ENCODE assay signal across 1 cellular context in the genomic region with DNA sequence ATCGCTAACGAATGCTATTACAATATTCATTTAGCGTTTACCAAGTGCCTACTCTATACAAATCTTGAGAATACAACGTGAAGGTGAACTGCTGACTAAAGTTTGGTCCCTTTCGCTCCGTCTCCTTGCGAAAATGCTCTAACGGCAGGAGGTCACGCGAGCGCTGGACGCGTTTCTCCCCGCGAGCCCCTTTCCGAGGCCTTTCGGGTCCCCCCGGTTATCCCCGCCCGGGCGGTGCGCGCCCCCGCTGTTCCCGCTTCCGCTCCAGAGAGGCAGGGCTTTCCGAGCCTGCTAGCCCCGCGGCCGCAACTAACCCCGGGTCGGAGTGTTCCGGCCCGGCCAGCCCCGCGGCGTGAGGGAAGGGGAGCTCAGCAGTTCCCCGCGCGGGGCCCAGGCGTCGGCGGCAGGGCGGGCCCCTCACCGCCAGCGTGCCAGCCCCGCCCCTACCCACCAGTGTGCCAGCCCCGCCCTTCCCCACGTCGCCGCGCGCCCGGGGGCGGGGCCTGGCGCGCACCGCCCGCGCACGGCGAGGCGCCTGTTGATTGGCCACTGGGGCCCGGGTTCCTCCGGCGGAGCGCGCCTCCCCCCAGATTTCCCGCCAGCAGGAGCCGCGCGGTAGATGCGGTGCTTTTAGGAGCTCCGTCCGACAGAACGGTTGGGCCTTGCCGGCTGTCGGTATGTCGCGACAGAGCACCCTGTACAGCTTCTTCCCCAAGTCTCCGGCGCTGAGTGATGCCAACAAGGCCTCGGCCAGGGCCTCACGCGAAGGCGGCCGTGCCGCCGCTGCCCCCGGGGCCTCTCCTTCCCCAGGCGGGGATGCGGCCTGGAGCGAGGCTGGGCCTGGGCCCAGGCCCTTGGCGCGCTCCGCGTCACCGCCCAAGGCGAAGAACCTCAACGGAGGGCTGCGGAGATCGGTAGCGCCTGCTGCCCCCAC.
TF ChIP-seq lines count a peak whose summit lies in the region.

A gene with protein sequence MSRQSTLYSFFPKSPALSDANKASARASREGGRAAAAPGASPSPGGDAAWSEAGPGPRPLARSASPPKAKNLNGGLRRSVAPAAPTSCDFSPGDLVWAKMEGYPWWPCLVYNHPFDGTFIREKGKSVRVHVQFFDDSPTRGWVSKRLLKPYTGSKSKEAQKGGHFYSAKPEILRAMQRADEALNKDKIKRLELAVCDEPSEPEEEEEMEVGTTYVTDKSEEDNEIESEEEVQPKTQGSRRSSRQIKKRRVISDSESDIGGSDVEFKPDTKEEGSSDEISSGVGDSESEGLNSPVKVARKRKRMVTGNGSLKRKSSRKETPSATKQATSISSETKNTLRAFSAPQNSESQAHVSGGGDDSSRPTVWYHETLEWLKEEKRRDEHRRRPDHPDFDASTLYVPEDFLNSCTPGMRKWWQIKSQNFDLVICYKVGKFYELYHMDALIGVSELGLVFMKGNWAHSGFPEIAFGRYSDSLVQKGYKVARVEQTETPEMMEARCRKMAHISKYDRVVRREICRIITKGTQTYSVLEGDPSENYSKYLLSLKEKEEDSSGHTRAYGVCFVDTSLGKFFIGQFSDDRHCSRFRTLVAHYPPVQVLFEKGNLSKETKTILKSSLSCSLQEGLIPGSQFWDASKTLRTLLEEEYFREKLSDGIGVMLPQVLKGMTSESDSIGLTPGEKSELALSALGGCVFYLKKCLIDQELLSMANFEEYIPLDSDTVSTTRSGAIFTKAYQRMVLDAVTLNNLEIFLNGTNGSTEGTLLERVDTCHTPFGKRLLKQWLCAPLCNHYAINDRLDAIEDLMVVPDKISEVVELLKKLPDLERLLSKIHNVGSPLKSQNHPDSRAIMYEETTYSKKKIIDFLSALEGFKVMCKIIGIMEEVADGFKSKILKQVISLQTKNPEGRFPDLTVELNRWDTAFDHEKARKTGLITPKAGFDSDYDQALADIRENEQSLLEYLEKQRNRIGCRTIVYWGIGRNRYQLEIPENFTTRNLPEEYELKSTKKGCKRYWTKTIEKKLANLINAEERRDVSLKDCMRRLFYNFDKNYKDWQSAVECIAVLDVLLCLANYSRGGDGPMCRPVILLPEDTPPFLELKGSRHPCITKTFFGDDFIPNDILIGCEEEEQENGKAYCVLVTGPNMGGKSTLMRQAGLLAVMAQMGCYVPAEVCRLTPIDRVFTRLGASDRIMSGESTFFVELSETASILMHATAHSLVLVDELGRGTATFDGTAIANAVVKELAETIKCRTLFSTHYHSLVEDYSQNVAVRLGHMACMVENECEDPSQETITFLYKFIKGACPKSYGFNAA (N-terminal part only) (plus strand): TSS at position 589 of the 934 bp plus-strand sequence. CDS start 89 bp downstream, at position 678.

TF ChIP-seq in HepG2, 621 proteins besides CTCF, POLR2A, EP300 and RAD21 (continued from another document and continues in another):
- TF ChIP-seq, protein P1, sequence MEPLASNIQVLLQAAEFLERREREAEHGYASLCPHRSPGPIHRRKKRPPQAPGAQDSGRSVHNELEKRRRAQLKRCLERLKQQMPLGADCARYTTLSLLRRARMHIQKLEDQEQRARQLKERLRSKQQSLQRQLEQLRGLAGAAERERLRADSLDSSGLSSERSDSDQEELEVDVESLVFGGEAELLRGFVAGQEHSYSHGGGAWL (CRISPR knock-in tag; IDR thresholded peaks at IDR 0.05) = peak; percentile 97
- TF ChIP-seq, protein P2, sequence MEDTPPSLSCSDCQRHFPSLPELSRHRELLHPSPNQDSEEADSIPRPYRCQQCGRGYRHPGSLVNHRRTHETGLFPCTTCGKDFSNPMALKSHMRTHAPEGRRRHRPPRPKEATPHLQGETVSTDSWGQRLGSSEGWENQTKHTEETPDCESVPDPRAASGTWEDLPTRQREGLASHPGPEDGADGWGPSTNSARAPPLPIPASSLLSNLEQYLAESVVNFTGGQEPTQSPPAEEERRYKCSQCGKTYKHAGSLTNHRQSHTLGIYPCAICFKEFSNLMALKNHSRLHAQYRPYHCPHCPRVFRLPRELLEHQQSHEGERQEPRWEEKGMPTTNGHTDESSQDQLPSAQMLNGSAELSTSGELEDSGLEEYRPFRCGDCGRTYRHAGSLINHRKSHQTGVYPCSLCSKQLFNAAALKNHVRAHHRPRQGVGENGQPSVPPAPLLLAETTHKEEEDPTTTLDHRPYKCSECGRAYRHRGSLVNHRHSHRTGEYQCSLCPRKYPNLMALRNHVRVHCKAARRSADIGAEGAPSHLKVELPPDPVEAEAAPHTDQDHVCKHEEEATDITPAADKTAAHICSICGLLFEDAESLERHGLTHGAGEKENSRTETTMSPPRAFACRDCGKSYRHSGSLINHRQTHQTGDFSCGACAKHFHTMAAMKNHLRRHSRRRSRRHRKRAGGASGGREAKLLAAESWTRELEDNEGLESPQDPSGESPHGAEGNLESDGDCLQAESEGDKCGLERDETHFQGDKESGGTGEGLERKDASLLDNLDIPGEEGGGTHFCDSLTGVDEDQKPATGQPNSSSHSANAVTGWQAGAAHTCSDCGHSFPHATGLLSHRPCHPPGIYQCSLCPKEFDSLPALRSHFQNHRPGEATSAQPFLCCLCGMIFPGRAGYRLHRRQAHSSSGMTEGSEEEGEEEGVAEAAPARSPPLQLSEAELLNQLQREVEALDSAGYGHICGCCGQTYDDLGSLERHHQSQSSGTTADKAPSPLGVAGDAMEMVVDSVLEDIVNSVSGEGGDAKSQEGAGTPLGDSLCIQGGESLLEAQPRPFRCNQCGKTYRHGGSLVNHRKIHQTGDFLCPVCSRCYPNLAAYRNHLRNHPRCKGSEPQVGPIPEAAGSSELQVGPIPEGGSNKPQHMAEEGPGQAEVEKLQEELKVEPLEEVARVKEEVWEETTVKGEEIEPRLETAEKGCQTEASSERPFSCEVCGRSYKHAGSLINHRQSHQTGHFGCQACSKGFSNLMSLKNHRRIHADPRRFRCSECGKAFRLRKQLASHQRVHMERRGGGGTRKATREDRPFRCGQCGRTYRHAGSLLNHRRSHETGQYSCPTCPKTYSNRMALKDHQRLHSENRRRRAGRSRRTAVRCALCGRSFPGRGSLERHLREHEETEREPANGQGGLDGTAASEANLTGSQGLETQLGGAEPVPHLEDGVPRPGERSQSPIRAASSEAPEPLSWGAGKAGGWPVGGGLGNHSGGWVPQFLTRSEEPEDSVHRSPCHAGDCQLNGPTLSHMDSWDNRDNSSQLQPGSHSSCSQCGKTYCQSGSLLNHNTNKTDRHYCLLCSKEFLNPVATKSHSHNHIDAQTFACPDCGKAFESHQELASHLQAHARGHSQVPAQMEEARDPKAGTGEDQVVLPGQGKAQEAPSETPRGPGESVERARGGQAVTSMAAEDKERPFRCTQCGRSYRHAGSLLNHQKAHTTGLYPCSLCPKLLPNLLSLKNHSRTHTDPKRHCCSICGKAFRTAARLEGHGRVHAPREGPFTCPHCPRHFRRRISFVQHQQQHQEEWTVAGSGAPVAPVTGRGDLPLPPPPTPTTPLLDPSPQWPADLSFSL (CRISPR knock-in tag; IDR thresholded peaks at IDR 0.05) = peak; percentile 36; the same call in 1 of the 2 replicates
- peak; percentile 45; the same call in 1 of the 2 replicates for TF ChIP-seq ZNF253 (CRISPR knock-in tag; IDR thresholded peaks at IDR 0.05; ENCODE audit: borderline replicate concordance)
- no peak for TF ChIP-seq GTF2F1 (IDR thresholded peaks at IDR 0.05; ENCODE audit: low read length)
- peak; percentile 71; the same call in 1 of the 2 replicates for TF ChIP-seq GLMP (CRISPR knock-in tag; IDR thresholded peaks at IDR 0.05; ENCODE audit: borderline replicate concordance)
- TF ChIP-seq AGO1 (IDR thresholded peaks at IDR 0.05; ENCODE audit: low read depth, low read length, poor library complexity, severe bottlenecking) = peak; percentile 82
- TF ChIP-seq ZBTB21 (CRISPR knock-in tag; IDR thresholded peaks at IDR 0.05) = no peak
- TF ChIP-seq ARNT2 (CRISPR knock-in tag; IDR thresholded peaks at IDR 0.05; ENCODE audit: low read depth) = peak; percentile 99
- TF ChIP-seq MATR3 (CRISPR knock-in tag; IDR thresholded peaks at IDR 0.05) = no peak
- peak; percentile 97 for TF ChIP-seq PHF8 (CRISPR knock-in tag; IDR thresholded peaks at IDR 0.05)
- TF ChIP-seq ZNF432 (CRISPR knock-in tag; IDR thresholded peaks at IDR 0.05; ENCODE audit: borderline replicate concordance) = no peak
- peak; percentile 0; the same call in 1 of the 2 replicates for TF ChIP-seq ZNF224 (CRISPR knock-in tag; IDR thresholded peaks at IDR 0.05)
- TF ChIP-seq ZSCAN20 (CRISPR knock-in tag; IDR thresholded peaks at IDR 0.05; ENCODE audit: borderline replicate concordance) = peak; percentile 98
- TF ChIP-seq SALL2 (CRISPR knock-in tag; IDR thresholded peaks at IDR 0.05) = peak; percentile 88
- peak; percentile 91 for TF ChIP-seq ZNF766 (CRISPR knock-in tag; IDR thresholded peaks at IDR 0.05; ENCODE audit: borderline replicate concordance)
- no peak for TF ChIP-seq ZKSCAN5 (CRISPR knock-in tag; IDR thresholded peaks at IDR 0.05)
- TF ChIP-seq CEBPG (CRISPR knock-in tag; IDR thresholded peaks at IDR 0.05) = 0 out of 2 replicates have a peak, but pooled peaks have one; percentile 2
- TF ChIP-seq SETDB1 (CRISPR knock-in tag; IDR thresholded peaks at IDR 0.05; ENCODE audit: borderline replicate concordance) = peak; percentile 91
- TF ChIP-seq NCOR1 (IDR thresholded peaks at IDR 0.05; ENCODE audit: borderline replicate concordance, low read length) = no peak; the same call in 1 of the 2 replicates
- TF ChIP-seq FOXC1 (CRISPR knock-in tag; IDR thresholded peaks at IDR 0.05; ENCODE audit: borderline replicate concordance) = peak; percentile 83; the same call in 1 of the 2 replicates
- peak; percentile 75 for TF ChIP-seq PHF21A (CRISPR knock-in tag; IDR thresholded peaks at IDR 0.05)
- peak; percentile 65 for TF ChIP-seq SKI (IDR thresholded peaks at IDR 0.05; ENCODE audit: partially characterized antibody)
- no peak for TF ChIP-seq ZKSCAN8 (CRISPR knock-in tag; IDR thresholded peaks at IDR 0.05; ENCODE audit: borderline replicate concordance)
- TF ChIP-seq SMYD3 (CRISPR knock-in tag; IDR thresholded peaks at IDR 0.05) = peak; percentile 69; the same call in 1 of the 2 replicates
- 0 out of 2 replicates have a peak, but pooled peaks have one; percentile 15 for TF ChIP-seq ZNF468 (CRISPR knock-in tag; IDR thresholded peaks at IDR 0.05)
- TF ChIP-seq SIX1 (CRISPR knock-in tag; IDR thresholded peaks at IDR 0.05; ENCODE audit: borderline replicate concordance) = peak; percentile 20; the same call in 1 of the 2 replicates
- TF ChIP-seq DNMT1 (CRISPR knock-in tag; IDR thresholded peaks at IDR 0.05) = 0 out of 2 replicates have a peak, but pooled peaks have one; percentile 52
- TF ChIP-seq MZF1 (CRISPR knock-in tag; IDR thresholded peaks at IDR 0.05; ENCODE audit: borderline replicate concordance) = 0 out of 2 replicates have a peak, but pooled peaks have one; percentile 14
- TF ChIP-seq PAX8 (CRISPR knock-in tag; IDR thresholded peaks at IDR 0.05; ENCODE audit: borderline replicate concordance) = no peak
- TF ChIP-seq, protein P3, sequence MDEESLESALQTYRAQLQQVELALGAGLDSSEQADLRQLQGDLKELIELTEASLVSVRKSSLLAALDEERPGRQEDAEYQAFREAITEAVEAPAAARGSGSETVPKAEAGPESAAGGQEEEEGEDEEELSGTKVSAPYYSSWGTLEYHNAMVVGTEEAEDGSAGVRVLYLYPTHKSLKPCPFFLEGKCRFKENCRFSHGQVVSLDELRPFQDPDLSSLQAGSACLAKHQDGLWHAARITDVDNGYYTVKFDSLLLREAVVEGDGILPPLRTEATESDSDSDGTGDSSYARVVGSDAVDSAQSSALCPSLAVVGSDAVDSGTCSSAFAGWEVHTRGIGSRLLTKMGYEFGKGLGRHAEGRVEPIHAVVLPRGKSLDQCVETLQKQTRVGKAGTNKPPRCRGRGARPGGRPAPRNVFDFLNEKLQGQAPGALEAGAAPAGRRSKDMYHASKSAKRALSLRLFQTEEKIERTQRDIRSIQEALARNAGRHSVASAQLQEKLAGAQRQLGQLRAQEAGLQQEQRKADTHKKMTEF (CRISPR knock-in tag; IDR thresholded peaks at IDR 0.05) = peak; percentile 79
- peak; percentile 93; the same call in 1 of the 2 replicates for TF ChIP-seq MTERF4 (CRISPR knock-in tag; IDR thresholded peaks at IDR 0.05)
- TF ChIP-seq ZNF484 (CRISPR knock-in tag; IDR thresholded peaks at IDR 0.05; ENCODE audit: borderline replicate concordance, low read depth) = peak; percentile 87
